Comparison of ENCODE assay signal across 7 cellular contexts in genomic region chr17:74371653-74372147, GRCh38. TPM values are rescaled to one million over a fixed set of nuclear protein-coding genes. Genes with fewer than 3 reads are reported as not detected.
"Had no signal": no experiment of that assay in that cellular context is flagged by ENCODE, and none has a peak within 500 bp of the region (broad histone marks: within the 10 kb centered on the region; RNA-seq: fewer than 3 reads in every experiment).

No MANE protein-coding gene starts in this region.

- H3K9me3 Mint-ChIP-seq: GM23338, IgD-negative memory B cell had no signal

- H3K4me2 ChIP-seq: GM23338 had no signal

- H3K27ac Mint-ChIP-seq: GM23338, IgD-negative memory B cell had no signal

- H3K36me3 ChIP-seq: HAP-1 had no signal

- H3K4me3 Mint-ChIP-seq: GM23338 had no signal

- FAIRE-seq: H1, H54 had no signal

- ATAC-seq: GM23338, HCT116 had no signal

- DNase-seq: KBM-7 had no signal

- H2AFZ ChIP-seq: GM23338 had no signal

- H3K4me1 ChIP-seq: HAP-1 had no signal

- H3K36me3 Mint-ChIP-seq: IgD-negative memory B cell had no signal

- H3K9me3 ChIP-seq: HAP-1 had no signal

- H3K4me3 ChIP-seq: GM23338, HAP-1 had no signal

RNA-seq across cellular contexts. Expression of gene GPR142, which starts 4.4 kb away (rescaled TPM):
- total RNA-seq: GM23338, H1 had no signal
- polyA plus RNA-seq: GM23338, IgD-negative memory B cell had no signal

RNA-seq across cellular contexts. Expression of gene BTBD17, which starts 10.0 kb away (rescaled TPM):
- polyA plus RNA-seq: IgD-negative memory B cell had no signal
